ENCODE assay signal across 10 cellular contexts in genomic region chr14:106436310-106436905, GRCh38.
DNase-seq lines count a peak whose midpoint lies in the region; ATAC-seq, FAIRE-seq and TF ChIP-seq lines count a peak whose summit lies in the region.
"Had no signal": no experiment of that assay in that cellular context is flagged by ENCODE, and none has a peak within 500 bp of the region (broad histone marks: within the 10 kb centered on the region; RNA-seq: fewer than 3 reads in every experiment).

No MANE protein-coding gene starts in this region.

- intact Hi-C loops in activated naive CD4-positive, alpha-beta T cell treated with anti-CD3 and anti-CD28 coated beads for 36 hours (cut with micrococcal nuclease) = loop anchor here (1.0 kb wide), 1 partner anchor 82 kb away; no protein-coding TSS in a partner anchor
- intact Hi-C loops in pancreas (cut with DNase I) = no loop called here

- peak in 2 of 4 donors; percentile 18 to 22 for TF ChIP-seq CTCF in pancreas (IDR thresholded peaks at IDR 0.05)

- H3K9me3 Mint-ChIP-seq in activated naive CD4-positive, alpha-beta T cell treated with anti-CD3 and anti-CD28 coated beads for 36 hours = no peaks in the 10 kb centered on the region
- H3K9me3 Mint-ChIP-seq: activated naive CD4-positive, alpha-beta T cell treated with anti-CD3 and anti-CD28 coated beads, Interleukin-2, amount 50 U/mL, for 24 hours had no signal

- peak in 1 of 4 donors; percentile 48 for ATAC-seq in pancreas
- no peak for ATAC-seq in HG03378 (IDR thresholded peaks at IDR 0.05; ENCODE audit: unreplicated experiment)
- no peak for ATAC-seq in HG02840 (IDR thresholded peaks at IDR 0.05; ENCODE audit: low FRiP score, unreplicated experiment)

- peaks cover 7% of the 10 kb centered on the region for H3K4me1 Mint-ChIP-seq in activated naive CD4-positive, alpha-beta T cell treated with anti-CD3 and anti-CD28 coated beads for 36 hours (ENCODE audit: low read depth)
- H3K4me1 Mint-ChIP-seq: activated naive CD4-positive, alpha-beta T cell treated with anti-CD3 and anti-CD28 coated beads, Interleukin-2, amount 50 U/mL, for 24 hours had no signal

- no peaks in the 10 kb centered on the region for H3K4me1 ChIP-seq in pancreas

- no peak overlapping the region for H3K4me3 Mint-ChIP-seq in activated naive CD4-positive, alpha-beta T cell treated with anti-CD3 and anti-CD28 coated beads for 36 hours
- H3K4me3 Mint-ChIP-seq: activated naive CD4-positive, alpha-beta T cell treated with anti-CD3 and anti-CD28 coated beads, Interleukin-2, amount 50 U/mL, for 24 hours had no signal

- WGBS in pancreas, 2 donors = 38 to 43% methylated on average over 16 of the region's 16 CpGs

- H3K27me3 Mint-ChIP-seq in activated naive CD4-positive, alpha-beta T cell treated with anti-CD3 and anti-CD28 coated beads for 36 hours (ENCODE audit: low read depth) = peaks cover 10% of the 10 kb centered on the region

- peak; percentile 27 for DNase-seq in NK-92 treated with Interleukin-12 subunit alpha and Interleukin-12 subunit beta, amount 100 ng/mL, for 24 hours (lab: John Stamatoyannopoulos, UW)
- DNase-seq in NK-92 (lab: John Stamatoyannopoulos, UW; ENCODE audit: unreplicated experiment) (no peak), SHP77 treated with DMSO at 0.1 percent for 48 hours (lab: John Stamatoyannopoulos, UW) (peak; percentile 6), pancreas (peak in 5 of 6 donors; percentile 15 to 70 (median 51)), ureter (ENCODE audit: low spot score) (no peak)
- DNase-seq in activated naive CD4-positive, alpha-beta T cell treated with anti-CD3 and anti-CD28 coated beads for 36 hours = peak; percentile 75

- no peak overlapping the region for H3K27ac ChIP-seq in pancreas
- H3K27ac ChIP-seq: BLaER1 had no signal

- no peaks in the 10 kb centered on the region for H3K36me3 Mint-ChIP-seq in activated naive CD4-positive, alpha-beta T cell treated with anti-CD3 and anti-CD28 coated beads for 36 hours (ENCODE audit: low read depth)
- H3K36me3 Mint-ChIP-seq: activated naive CD4-positive, alpha-beta T cell treated with anti-CD3 and anti-CD28 coated beads, Interleukin-2, amount 50 U/mL, for 24 hours had no signal

- CTCF ChIA-PET in activated naive CD4-positive, alpha-beta T cell treated with anti-CD3 and anti-CD28 coated beads for 36 hours (lab: Charles Lee) = interaction anchor here (0.5 to 3.4 kb wide), 28 partner anchors 10 to 208 kb away, joined by 3 to 28 read pairs (median 5); no protein-coding TSS in a partner anchor

- H3K36me3 ChIP-seq in pancreas = no peaks in the 10 kb centered on the region
- H3K36me3 ChIP-seq: BLaER1 had no signal

- no peaks in the 10 kb centered on the region for H3K9me3 ChIP-seq in pancreas

- no peak overlapping the region for H3K27ac Mint-ChIP-seq in activated naive CD4-positive, alpha-beta T cell treated with anti-CD3 and anti-CD28 coated beads for 36 hours
- H3K27ac Mint-ChIP-seq: activated naive CD4-positive, alpha-beta T cell treated with anti-CD3 and anti-CD28 coated beads, Interleukin-2, amount 50 U/mL, for 24 hours had no signal

- no peak overlapping the region for H3K4me3 ChIP-seq in pancreas
- H3K4me3 ChIP-seq: BLaER1 had no signal

- FAIRE-seq in pancreas (lab: Jason Lieb, UNC) = no peak

- H3K27me3 ChIP-seq in pancreas = no peaks in the 10 kb centered on the region
- H3K27me3 ChIP-seq: BLaER1 had no signal

Comparison
In these comparisons a context has a peak if more than half of its experiments do, and no peak if none do; other contexts are left out.
1. DNase-seq: peak in NK-92 treated with Interleukin-12 subunit alpha and Interleukin-12 subunit beta, amount 100 ng/mL, for 24 hours (single experiment), SHP77 treated with DMSO at 0.1 percent for 48 hours (single experiment), activated naive CD4-positive, alpha-beta T cell treated with anti-CD3 and anti-CD28 coated beads for 36 hours (single experiment) and pancreas (5 of 6); none in NK-92 (single experiment) and ureter (single experiment).